ENCODE assay signal across 11 cellular contexts in the genomic region with DNA sequence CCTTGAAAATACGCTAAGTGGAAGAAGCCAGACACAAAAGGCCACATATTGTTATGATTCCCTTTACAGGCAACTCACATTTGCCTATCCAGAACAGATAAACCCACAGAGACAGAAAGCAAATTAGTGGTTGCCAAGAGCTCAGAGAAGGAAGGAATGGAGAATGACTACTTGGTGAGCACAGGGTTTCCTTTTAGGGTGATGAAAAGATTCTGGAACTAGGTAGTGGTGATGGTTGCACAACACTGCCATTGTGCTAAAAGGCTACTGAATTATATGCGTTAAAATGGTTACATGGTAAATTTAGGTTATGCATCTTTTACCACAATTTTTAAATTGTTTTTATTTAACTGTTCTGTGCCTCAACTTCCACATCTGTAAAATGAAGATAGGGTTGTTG.
"Had no signal": no experiment of that assay in that cellular context is flagged by ENCODE, and none has a peak within 500 bp of the region (broad histone marks: within the 10 kb centered on the region; RNA-seq: fewer than 3 reads in every experiment).

No MANE protein-coding gene starts in this region.

- H3K9me3 ChIP-seq: left ventricle myocardium inferior, neutrophil had no signal

- H3K4me1 ChIP-seq: foreskin keratinocyte had no signal

- H3K4me3 ChIP-seq: cardiac muscle cell, left ventricle myocardium inferior had no signal

- H3K27ac ChIP-seq: cardiac muscle cell, foreskin keratinocyte, left ventricle myocardium inferior, neutrophil had no signal

- H3K36me3 ChIP-seq: neutrophil had no signal

- DNase-seq: activated naive CD4-positive, alpha-beta T cell treated with anti-CD3 and anti-CD28 coated beads, Interleukin-2, amount 10 ng/mL, durations not matched to agents 7 days and 5 days; foreskin keratinocyte; glutamatergic neuron; hypothalamus; left ventricle myocardium inferior; naive thymus-derived CD8-positive, alpha-beta T cell; stimulated activated CD4-positive, alpha-beta T cell treated with anti-CD3 and anti-CD28 coated beads, Interleukin-12 subunit alpha, Interleukin-12 subunit beta, amount 100 ng/mL, for 4 hours; stimulated activated CD4-positive, alpha-beta T cell treated with anti-CD3 and anti-CD28 coated beads, Interleukin-2, amount 100 ng/mL, for 24 hours; T-helper 9 cell had no signal

- H3K27me3 ChIP-seq: cardiac muscle cell, foreskin keratinocyte, neutrophil had no signal
